Comparison of ENCODE assay signal across 14 cellular contexts in genomic region chr1:1197551-1198422, GRCh38. TPM values are rescaled to one million over a fixed set of nuclear protein-coding genes. Genes with fewer than 3 reads are reported as not detected.
DNase-seq lines count a peak whose midpoint lies in the region; ATAC-seq and TF ChIP-seq lines count a peak whose summit lies in the region.
"Had no signal": no experiment of that assay in that cellular context is flagged by ENCODE, and none has a peak within 500 bp of the region (broad histone marks: within the 10 kb centered on the region; RNA-seq: fewer than 3 reads in every experiment).

No MANE protein-coding gene starts in this region.

- H4K20me1 ChIP-seq in Karpas-422 (ENCODE audit: insufficient read depth, low read depth, low read length), result no peaks in the 10 kb centered on the region

- H3K9ac ChIP-seq in endodermal cell (ENCODE audit: extremely low read depth, low read length, poor library complexity, severe bottlenecking) (no peak overlapping the region), Karpas-422 (ENCODE audit: low read length) (no peak overlapping the region)

- no peak overlapping the region for H2AFZ ChIP-seq in Karpas-422 (ENCODE audit: low read length)

- H3K4me1 ChIP-seq in left ventricle myocardium inferior (peaks cover 16% of the 10 kb centered on the region), endodermal cell (ENCODE audit: control insufficient read depth, insufficient read depth, low read length) (no peaks in the 10 kb centered on the region), spleen (peaks cover 3 to 20% (median 10%) of the 10 kb centered on the region in 6 donors), Karpas-422 (ENCODE audit: low read length) (no peaks in the 10 kb centered on the region)

- no peak for TF ChIP-seq POLR2A in spleen (IDR thresholded peaks at IDR 0.05)

- H3K79me2 ChIP-seq in Karpas-422 (ENCODE audit: low read length), result no peaks in the 10 kb centered on the region

- H3K27ac ChIP-seq in left ventricle myocardium inferior (replicated peaks) (no peak overlapping the region), endodermal cell (ENCODE audit: low read depth, low read length) (no peak overlapping the region), spleen (no peak overlapping the region), Karpas-422 (ENCODE audit: low read length) (no peak overlapping the region)
- H3K27ac ChIP-seq: epithelial cell of prostate had no signal

- H3K9me3 Mint-ChIP-seq in endodermal cell, result peaks cover 15% of the 10 kb centered on the region
- H3K9me3 Mint-ChIP-seq in activated T-helper 17 cell treated with anti-CD3 and anti-CD28 coated beads, Interleukin-2, amount 50 U/mL, for 72 hours, result no peaks in the 10 kb centered on the region

- H3K36me3 ChIP-seq in left ventricle myocardium inferior (no peaks in the 10 kb centered on the region), endodermal cell (ENCODE audit: control insufficient read depth, insufficient read depth, low read length) (no peaks in the 10 kb centered on the region), spleen (no peaks in the 10 kb centered on the region), Karpas-422 (ENCODE audit: insufficient read depth, low read length) (no peaks in the 10 kb centered on the region)

- no peaks in the 10 kb centered on the region for H3K36me3 Mint-ChIP-seq in endodermal cell (ENCODE audit: low read depth)
- peaks cover 9% of the 10 kb centered on the region for H3K36me3 Mint-ChIP-seq in activated T-helper 17 cell treated with anti-CD3 and anti-CD28 coated beads, Interleukin-2, amount 50 U/mL, for 72 hours (ENCODE audit: low read depth)

- H3K27me3 Mint-ChIP-seq in endodermal cell (ENCODE audit: insufficient read depth), result peaks cover 14% of the 10 kb centered on the region
- no peaks in the 10 kb centered on the region for H3K27me3 Mint-ChIP-seq in activated T-helper 17 cell treated with anti-CD3 and anti-CD28 coated beads, Interleukin-2, amount 50 U/mL, for 72 hours

- ATAC-seq in Right ventricle myocardium superior (ENCODE audit: poor library complexity), result no peak
- ATAC-seq in activated T-helper 17 cell treated with anti-CD3 and anti-CD28 coated beads, Interleukin-2, amount 50 U/mL, for 72 hours (replicated peaks), result no peak

- no peaks in the 10 kb centered on the region for H3K9me2 ChIP-seq in Karpas-422 (replicated peaks; ENCODE audit: insufficient read depth, low read length)

- H3K9me3 ChIP-seq in left ventricle myocardium inferior (replicated peaks) (peaks cover 16% of the 10 kb centered on the region), endodermal cell (ENCODE audit: control insufficient read depth, low read length) (peaks cover 8% of the 10 kb centered on the region), spleen (peaks cover 0 to 18% (median 14%) of the 10 kb centered on the region in 8 donors), Karpas-422 (ENCODE audit: low read length) (no peaks in the 10 kb centered on the region)

- WGBS in endodermal cell (ENCODE audit: insufficient coverage in 1 of 2, insufficient read length in 1 of 2), 2 experiments, result 93 to 94% methylated on average over 17 to 48 of the region's 48 CpGs
- 87 to 96% (median 92%) methylated on average over 33 to 48 of the region's 48 CpGs for WGBS in spleen, 5 donors

- H3K4me3 ChIP-seq in left ventricle myocardium inferior (no peak overlapping the region), endodermal cell (ENCODE audit: low read length) (no peak overlapping the region), spleen (no peak overlapping the region), Karpas-422 (ENCODE audit: low read length) (no peak overlapping the region)

- H3K27ac Mint-ChIP-seq in endodermal cell, result no peak overlapping the region
- no peak overlapping the region for H3K27ac Mint-ChIP-seq in activated T-helper 17 cell treated with anti-CD3 and anti-CD28 coated beads, Interleukin-2, amount 50 U/mL, for 72 hours

- no peaks in the 10 kb centered on the region for H3K4me1 Mint-ChIP-seq in endodermal cell
- H3K4me1 Mint-ChIP-seq in activated T-helper 17 cell treated with anti-CD3 and anti-CD28 coated beads, Interleukin-2, amount 50 U/mL, for 72 hours, result peaks cover 14% of the 10 kb centered on the region

- intact Hi-C loops in Right ventricle myocardium superior (cut with DNase I) (no loop called here), left ventricle myocardium inferior (cut with micrococcal nuclease) (no loop called here), spleen (cut with DNase I; ENCODE audit: low total_unique reads) (no loop called here)

- H3K27me3 ChIP-seq in left ventricle myocardium inferior (ENCODE audit: low read depth) (peaks cover 18% of the 10 kb centered on the region), endodermal cell (ENCODE audit: control insufficient read depth, insufficient read depth, low read length, poor library complexity, severe bottlenecking) (peaks cover 8% of the 10 kb centered on the region), spleen (replicated peaks in 1 of 7) (peaks cover 0 to 32% (median 7%) of the 10 kb centered on the region in 7 donors), Karpas-422 (ENCODE audit: low read length) (no peaks in the 10 kb centered on the region)

- peak; percentile 14 for DNase-seq in Right ventricle myocardium superior
- DNase-seq in left ventricle myocardium inferior, result no peak
- peak; percentile 34 for DNase-seq in endodermal cell
- peak; percentile 64 for DNase-seq in spleen
- DNase-seq in Karpas-422, result no peak
- DNase-seq: anterior cingulate cortex; GF-D8; IMR-90; nucleus accumbens; stimulated activated naive CD4-positive, alpha-beta T cell; SW 1271 had no signal

- no peak overlapping the region for H3K4me2 ChIP-seq in Karpas-422 (ENCODE audit: low read depth, low read length, poor library complexity, severe bottlenecking)

- TF ChIP-seq CTCF in left ventricle myocardium inferior (IDR thresholded peaks at IDR 0.05; ENCODE audit: borderline replicate concordance) (no peak), endodermal cell (conservative IDR thresholded peaks at IDR 0.05) (no peak), spleen (IDR thresholded peaks at IDR 0.05 in 8 of 11, conservative IDR thresholded peaks at IDR 0.05 in 3 of 11) (no peak)

- no peak overlapping the region for H3K4me3 Mint-ChIP-seq in endodermal cell
- H3K4me3 Mint-ChIP-seq in activated T-helper 17 cell treated with anti-CD3 and anti-CD28 coated beads, Interleukin-2, amount 50 U/mL, for 72 hours, result no peak overlapping the region

RNA-seq across cellular contexts. Expression of gene TNFRSF18, which starts 8.6 kb away (rescaled TPM):
- total RNA-seq in Right ventricle myocardium superior, result 0.32 TPM
- total RNA-seq in left ventricle myocardium inferior, result not detected
- 1 to 10 TPM in 1 of 2 donors, under 1 TPM in 1; 0.95 to 1.7 TPM for total RNA-seq in endodermal cell
- not detected for polyA plus RNA-seq in endodermal cell (2013, experiment 1 of 2)
- 0.25 TPM for polyA plus RNA-seq in endodermal cell (2013, experiment 2 of 2)
- 1 to 10 TPM; 5.2 to 9.9 (median 7.5) TPM for total RNA-seq in spleen
- polyA plus RNA-seq in spleen, result 10 to 100 TPM in 1 of 3 donors, 1 to 10 TPM in 2; 7.2 to 16.3 (median 9.3) TPM
- 0.30 and 0.90 TPM in 2 replicates for total RNA-seq in Karpas-422 (2014; rRNA removed; shearing (Covaris generic); ENCODE audit: low replicate concordance)
- total RNA-seq in activated T-helper 17 cell treated with anti-CD3 and anti-CD28 coated beads, Interleukin-2, amount 50 U/mL, for 72 hours, result 100 to 1,000 TPM; 105 to 796 TPM

RNA-seq across cellular contexts. Expression of gene TNFRSF4, which starts 16.2 kb away (rescaled TPM):
- total RNA-seq in Right ventricle myocardium superior (2.1 TPM), left ventricle myocardium inferior (2.2 TPM), endodermal cell (under 1 TPM in 1 of 2 donors, not detected in 1; 0.20 TPM), spleen (10 to 100 TPM in 5 of 7 donors, 1 to 10 TPM in 2; 6.6 to 18.9 (median 12.5) TPM)
- not detected for polyA plus RNA-seq in endodermal cell (2013, experiment 1 of 2)
- not detected for polyA plus RNA-seq in endodermal cell (2013, experiment 2 of 2)
- polyA plus RNA-seq in spleen, result 10 to 100 TPM; 14.7 to 23.4 (median 14.7) TPM
- not detected in 2 replicates for total RNA-seq in Karpas-422 (2014; rRNA removed; shearing (Covaris generic); ENCODE audit: low replicate concordance)
- 1,000 to 10,000 TPM in 1 of 2 donors, 100 to 1,000 TPM in 1; 384 to 1,007 TPM for total RNA-seq in activated T-helper 17 cell treated with anti-CD3 and anti-CD28 coated beads, Interleukin-2, amount 50 U/mL, for 72 hours
- total RNA-seq: IMR-90 had no signal

RNA-seq across cellular contexts. Expression of gene TTLL10, which starts 24.1 kb away (rescaled TPM):
- 0.22 TPM for total RNA-seq in Right ventricle myocardium superior
- total RNA-seq in left ventricle myocardium inferior, result not detected
- total RNA-seq in endodermal cell, result 1 to 10 TPM in 1 of 2 donors, under 1 TPM in 1; 0.93 to 1.2 TPM
- 1.1 TPM for polyA plus RNA-seq in endodermal cell (2013, experiment 1 of 2)
- polyA plus RNA-seq in endodermal cell (2013, experiment 2 of 2), result 0.21 TPM
- under 1 TPM in 2 of 7 donors, not detected in 5; 0.17 to 0.34 TPM for total RNA-seq in spleen
- under 1 TPM in 2 of 3 donors, not detected in 1; 0.02 to 0.03 TPM for polyA plus RNA-seq in spleen
- 0.18 TPM in 1 of 2 replicates, not detected in the other for total RNA-seq in Karpas-422 (2014; rRNA removed; shearing (Covaris generic); ENCODE audit: low replicate concordance)
- under 1 TPM in 1 of 2 donors, not detected in 1; 0.11 TPM for total RNA-seq in activated T-helper 17 cell treated with anti-CD3 and anti-CD28 coated beads, Interleukin-2, amount 50 U/mL, for 72 hours
- total RNA-seq: IMR-90, skeletal muscle tissue had no signal
- polyA plus RNA-seq: IMR-90 had no signal

RNA-seq across cellular contexts. Expression of gene SDF4, which starts 34.0 kb away (rescaled TPM):
- total RNA-seq in Right ventricle myocardium superior (110 TPM), left ventricle myocardium inferior (114 TPM), endodermal cell (10 to 100 TPM; 85.9 to 95.6 TPM), spleen (100 to 1,000 TPM in 4 of 7 donors, 10 to 100 TPM in 3; 87.2 to 145 (median 114) TPM)
- 77.8 TPM for polyA plus RNA-seq in endodermal cell (2013, experiment 1 of 2)
- 71.1 TPM for polyA plus RNA-seq in endodermal cell (2013, experiment 2 of 2)
- 10 to 100 TPM; 39.1 to 84.2 (median 49.4) TPM for polyA plus RNA-seq in spleen
- total RNA-seq in Karpas-422 (2014; rRNA removed; shearing (Covaris generic); ENCODE audit: low replicate concordance), result 25.6 and 42.0 TPM in 2 replicates
- total RNA-seq in activated T-helper 17 cell treated with anti-CD3 and anti-CD28 coated beads, Interleukin-2, amount 50 U/mL, for 72 hours, result 100 to 1,000 TPM; 169 to 773 TPM

RNA-seq across cellular contexts. Expression of gene B3GALT6, which starts 34.2 kb away (rescaled TPM):
- total RNA-seq in Right ventricle myocardium superior (8.6 TPM), left ventricle myocardium inferior (7.9 TPM), endodermal cell (10 to 100 TPM; 24.8 to 31.5 TPM), spleen (10 to 100 TPM; 13.2 to 25.1 (median 19.3) TPM)
- polyA plus RNA-seq in endodermal cell (2013, experiment 1 of 2), result 27.8 TPM
- 24.0 TPM for polyA plus RNA-seq in endodermal cell (2013, experiment 2 of 2)
- polyA plus RNA-seq in spleen, result 10 to 100 TPM in 2 of 3 donors, 1 to 10 TPM in 1; 7.9 to 16.6 (median 12.1) TPM
- total RNA-seq in Karpas-422 (2014; rRNA removed; shearing (Covaris generic); ENCODE audit: low replicate concordance), result 8.6 and 17.7 TPM in 2 replicates
- total RNA-seq in activated T-helper 17 cell treated with anti-CD3 and anti-CD28 coated beads, Interleukin-2, amount 50 U/mL, for 72 hours, result 10 to 100 TPM; 10.9 to 16.7 TPM

Comparison
In these comparisons a context has a peak if more than half of its experiments do, and no peak if none do; other contexts are left out.
1. DNase-seq: peak in Right ventricle myocardium superior (single experiment), endodermal cell (single experiment) and spleen (single experiment); none in left ventricle myocardium inferior (single experiment) and Karpas-422 (single experiment).
2. RNA of gene TNFRSF18, which starts 8.6 kb away (total RNA-seq): 105 to 796 TPM in activated T-helper 17 cell treated with anti-CD3 and anti-CD28 coated beads, Interleukin-2, amount 50 U/mL, for 72 hours; 5.2 to 9.9 TPM in spleen, 0.95 to 1.7 TPM in endodermal cell, 0.32 TPM in Right ventricle myocardium superior (single experiment), 0.30 to 0.90 TPM in Karpas-422 and not detected in left ventricle myocardium inferior (single experiment); every median in the first group is over 4 times any median in the second.
3. RNA of gene TNFRSF4, which starts 16.2 kb away (total RNA-seq): 384 to 1,007 TPM in activated T-helper 17 cell treated with anti-CD3 and anti-CD28 coated beads, Interleukin-2, amount 50 U/mL, for 72 hours; 6.6 to 18.9 TPM in spleen, 2.2 TPM in left ventricle myocardium inferior (single experiment), 2.1 TPM in Right ventricle myocardium superior (single experiment), 0.20 TPM in endodermal cell and not detected in Karpas-422; every median in the first group is over 10 times any median in the second.